18 cellular contexts compared by ENCODE assay signal in genomic region chr16:53841884-53842283, GRCh38.
DNase-seq lines count a peak whose midpoint lies in the region; ATAC-seq and TF ChIP-seq lines count a peak whose summit lies in the region.
"Had no signal": no experiment of that assay in that cellular context is flagged by ENCODE, and none has a peak within 500 bp of the region (broad histone marks: within the 10 kb centered on the region; RNA-seq: fewer than 3 reads in every experiment).

No MANE protein-coding gene starts in this region.

- no peaks in the 10 kb centered on the region for H3K9me3 Mint-ChIP-seq in activated naive CD8-positive, alpha-beta T cell treated with anti-CD3 and anti-CD28 coated beads, Interleukin-2, amount 10 ng/mL, durations not matched to agents 7 days and 5 days
- no peaks in the 10 kb centered on the region for H3K9me3 Mint-ChIP-seq in activated naive CD8-positive, alpha-beta T cell treated with anti-CD3 and anti-CD28 coated beads for 36 hours
- H3K9me3 Mint-ChIP-seq in activated naive CD4-positive, alpha-beta T cell treated with anti-CD3 and anti-CD28 coated beads, Interleukin-2, amount 10 ng/mL, durations not matched to agents 7 days and 5 days, result no peaks in the 10 kb centered on the region
- H3K9me3 Mint-ChIP-seq: CD8-positive, alpha-beta T cell had no signal

- H3K4me1 ChIP-seq in psoas muscle, result no peaks in the 10 kb centered on the region
- H3K4me1 ChIP-seq: HAP-1 had no signal

- intact Hi-C loops in psoas muscle (cut with DNase I), result no loop called here

- no peak overlapping the region for H3K4me3 ChIP-seq in psoas muscle
- H3K4me3 ChIP-seq: HAP-1 had no signal

- peaks cover 0 to 17% of the 10 kb centered on the region in 2 donors for H3K36me3 ChIP-seq in psoas muscle (ENCODE audit: insufficient read depth in 1 of 2, low read depth in 1 of 2)
- H3K36me3 ChIP-seq: HAP-1 had no signal

- WGBS in psoas muscle, 3 donors, result 46 to 64% (median 52%) methylated on average over 2 of the region's 2 CpGs

- H3K27ac ChIP-seq in psoas muscle, result no peak overlapping the region
- H3K27ac ChIP-seq: 22Rv1 had no signal

- peaks cover 9% of the 10 kb centered on the region for H3K36me3 Mint-ChIP-seq in activated naive CD8-positive, alpha-beta T cell treated with anti-CD3 and anti-CD28 coated beads, Interleukin-2, amount 10 ng/mL, durations not matched to agents 7 days and 5 days
- H3K36me3 Mint-ChIP-seq in activated naive CD8-positive, alpha-beta T cell treated with anti-CD3 and anti-CD28 coated beads for 36 hours, result peaks cover 14% of the 10 kb centered on the region
- peaks cover 6% of the 10 kb centered on the region for H3K36me3 Mint-ChIP-seq in activated naive CD4-positive, alpha-beta T cell treated with anti-CD3 and anti-CD28 coated beads, Interleukin-2, amount 10 ng/mL, durations not matched to agents 7 days and 5 days

- no peak for DNase-seq in activated naive CD8-positive, alpha-beta T cell treated with anti-CD3 and anti-CD28 coated beads, Interleukin-2, amount 10 ng/mL, durations not matched to agents 7 days and 5 days
- DNase-seq in activated naive CD8-positive, alpha-beta T cell treated with anti-CD3 and anti-CD28 coated beads for 36 hours, result no peak
- peak; percentile 63 for DNase-seq in inferior parietal cortex (ENCODE audit: extremely low spot score)
- DNase-seq in pons (ENCODE audit: low spot score), result peak; percentile 83
- DNase-seq in psoas muscle, result no peak
- DNase-seq in activated naive CD4-positive, alpha-beta T cell treated with anti-CD3 and anti-CD28 coated beads, Interleukin-2, amount 10 ng/mL, durations not matched to agents 7 days and 5 days, result no peak
- DNase-seq: CD8-positive, alpha-beta T cell; MV-4-11; NCI-H1694; NCI-H2081; NCI-H2171 treated with DMSO at 0.1 percent for 48 hours; NCI-H524 treated with DMSO at 0.1 percent for 48 hours; NCI-H82 had no signal

- no peak for ATAC-seq in activated naive CD8-positive, alpha-beta T cell treated with anti-CD3 and anti-CD28 coated beads, Interleukin-2, amount 10 ng/mL, durations not matched to agents 7 days and 5 days (ENCODE audit: low read depth)
- ATAC-seq in psoas muscle, result no peak
- ATAC-seq in HG03045 (IDR thresholded peaks at IDR 0.05; ENCODE audit: unreplicated experiment), result no peak
- ATAC-seq in GM18517 (IDR thresholded peaks at IDR 0.05; ENCODE audit: unreplicated experiment), result no peak
- ATAC-seq: CD8-positive, alpha-beta T cell; Panc1 had no signal

- H3K27me3 Mint-ChIP-seq in activated naive CD8-positive, alpha-beta T cell treated with anti-CD3 and anti-CD28 coated beads, Interleukin-2, amount 10 ng/mL, durations not matched to agents 7 days and 5 days, result no peaks in the 10 kb centered on the region
- no peaks in the 10 kb centered on the region for H3K27me3 Mint-ChIP-seq in activated naive CD8-positive, alpha-beta T cell treated with anti-CD3 and anti-CD28 coated beads for 36 hours
- no peaks in the 10 kb centered on the region for H3K27me3 Mint-ChIP-seq in activated naive CD4-positive, alpha-beta T cell treated with anti-CD3 and anti-CD28 coated beads, Interleukin-2, amount 10 ng/mL, durations not matched to agents 7 days and 5 days

- H3K4me3 Mint-ChIP-seq in activated naive CD8-positive, alpha-beta T cell treated with anti-CD3 and anti-CD28 coated beads, Interleukin-2, amount 10 ng/mL, durations not matched to agents 7 days and 5 days, result no peak overlapping the region
- no peak overlapping the region for H3K4me3 Mint-ChIP-seq in activated naive CD8-positive, alpha-beta T cell treated with anti-CD3 and anti-CD28 coated beads for 36 hours
- no peak overlapping the region for H3K4me3 Mint-ChIP-seq in activated naive CD4-positive, alpha-beta T cell treated with anti-CD3 and anti-CD28 coated beads, Interleukin-2, amount 10 ng/mL, durations not matched to agents 7 days and 5 days
- H3K4me3 Mint-ChIP-seq: CD8-positive, alpha-beta T cell had no signal

- no peaks in the 10 kb centered on the region for H3K27me3 ChIP-seq in psoas muscle (ENCODE audit: insufficient read depth in 3 of 3, low read length in 2 of 3)

- CTCF ChIA-PET in activated naive CD4-positive, alpha-beta T cell treated with anti-CD3 and anti-CD28 coated beads, Interleukin-2, amount 10 ng/mL, durations not matched to agents 7 days and 5 days (lab: Charles Lee), result no interaction called here

- peaks cover 5% of the 10 kb centered on the region for H3K4me1 Mint-ChIP-seq in activated naive CD8-positive, alpha-beta T cell treated with anti-CD3 and anti-CD28 coated beads, Interleukin-2, amount 10 ng/mL, durations not matched to agents 7 days and 5 days
- peaks cover 7% of the 10 kb centered on the region for H3K4me1 Mint-ChIP-seq in activated naive CD8-positive, alpha-beta T cell treated with anti-CD3 and anti-CD28 coated beads for 36 hours
- H3K4me1 Mint-ChIP-seq in activated naive CD4-positive, alpha-beta T cell treated with anti-CD3 and anti-CD28 coated beads, Interleukin-2, amount 10 ng/mL, durations not matched to agents 7 days and 5 days, result peaks cover 10% of the 10 kb centered on the region

- peak overlapping the region; percentile 19 for H3K27ac Mint-ChIP-seq in activated naive CD8-positive, alpha-beta T cell treated with anti-CD3 and anti-CD28 coated beads, Interleukin-2, amount 10 ng/mL, durations not matched to agents 7 days and 5 days
- H3K27ac Mint-ChIP-seq in activated naive CD8-positive, alpha-beta T cell treated with anti-CD3 and anti-CD28 coated beads for 36 hours, result no peak overlapping the region
- no peak overlapping the region for H3K27ac Mint-ChIP-seq in activated naive CD4-positive, alpha-beta T cell treated with anti-CD3 and anti-CD28 coated beads, Interleukin-2, amount 10 ng/mL, durations not matched to agents 7 days and 5 days
- H3K27ac Mint-ChIP-seq: CD8-positive, alpha-beta T cell had no signal

- POLR2A ChIA-PET in activated naive CD8-positive, alpha-beta T cell treated with anti-CD3 and anti-CD28 coated beads, Interleukin-2, amount 10 ng/mL, durations not matched to agents 7 days and 5 days (lab: Charles Lee), result no interaction called here

- TF ChIP-seq CTCF in psoas muscle (IDR thresholded peaks at IDR 0.05), result no peak

- no peaks in the 10 kb centered on the region for H3K9me3 ChIP-seq in psoas muscle
- H3K9me3 ChIP-seq: HAP-1 had no signal

Comparison
In these comparisons a context has a peak if more than half of its experiments do, and no peak if none do; other contexts are left out.
1. DNase-seq: peak in inferior parietal cortex (single experiment) and pons (single experiment); none in activated naive CD8-positive, alpha-beta T cell treated with anti-CD3 and anti-CD28 coated beads, Interleukin-2, amount 10 ng/mL, durations not matched to agents 7 days and 5 days (single experiment), activated naive CD8-positive, alpha-beta T cell treated with anti-CD3 and anti-CD28 coated beads for 36 hours (single experiment), psoas muscle (0 of 2) and activated naive CD4-positive, alpha-beta T cell treated with anti-CD3 and anti-CD28 coated beads, Interleukin-2, amount 10 ng/mL, durations not matched to agents 7 days and 5 days (single experiment).